ENCODE assay signal across 18 cellular contexts in the genomic region with DNA sequence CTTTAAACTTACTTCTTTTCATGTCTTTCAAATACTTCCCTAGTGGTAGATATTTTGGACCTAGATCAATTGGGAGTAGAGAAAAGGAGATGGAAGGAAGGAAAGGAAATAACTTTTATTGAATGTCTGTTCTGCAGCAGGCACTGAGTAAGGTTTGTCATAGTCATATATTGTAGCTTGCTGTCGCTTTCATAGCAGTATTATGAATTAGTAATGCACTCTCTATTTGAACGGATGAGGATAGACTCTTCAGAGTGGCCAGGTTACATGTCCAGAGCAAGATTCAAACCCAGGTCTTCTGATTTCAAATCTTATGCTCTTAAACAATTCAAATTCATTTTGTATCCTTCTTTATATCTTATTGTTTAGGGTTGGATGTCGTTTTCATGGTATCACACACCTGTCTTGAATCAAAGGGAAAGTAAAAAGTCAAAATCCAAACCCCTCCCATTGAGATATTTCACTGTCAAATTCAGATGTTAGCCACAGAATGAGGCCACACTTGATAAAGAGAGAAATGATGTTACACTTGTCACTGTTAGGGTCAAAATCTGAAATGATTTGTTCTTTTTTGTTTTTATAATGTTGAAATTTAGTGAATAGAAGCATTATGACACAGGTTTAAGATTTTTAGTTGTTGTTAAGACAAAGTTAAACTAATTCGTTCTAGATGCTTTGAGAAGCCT. TPM values are rescaled to one million over a fixed set of nuclear protein-coding genes. Genes with fewer than 3 reads are reported as not detected.
A peak's percentile ranks its signal among the peaks of the same experiment; 100 is the strongest.
DNase-seq lines count a peak whose midpoint lies in the region; TF ChIP-seq lines count a peak whose summit lies in the region.
"Had no signal": no experiment of that assay in that cellular context is flagged by ENCODE, and none has a peak within 500 bp of the region (broad histone marks: within the 10 kb centered on the region; RNA-seq: fewer than 3 reads in every experiment).

No MANE protein-coding gene starts in this region.

- H2AFZ ChIP-seq in fibroblast of lung (ENCODE audit: low read length) (no peak overlapping the region), smooth muscle cell (ENCODE audit: low read depth) (no peak overlapping the region), hepatocyte (no peak overlapping the region)
- H2AFZ ChIP-seq: GM23338, neural progenitor cell had no signal

- H3K9me2 ChIP-seq in DOHH2 (replicated peaks; ENCODE audit: control insufficient read depth, low read length), result no peaks in the 10 kb centered on the region
- no peaks in the 10 kb centered on the region for H3K9me2 ChIP-seq in hepatocyte (replicated peaks; ENCODE audit: insufficient read depth)

- H3K27me3 ChIP-seq in DOHH2 (ENCODE audit: control insufficient read depth, low read length), result no peaks in the 10 kb centered on the region
- H3K27me3 ChIP-seq in fibroblast of lung (ENCODE audit: control insufficient read depth, insufficient read depth, low read length), result no peaks in the 10 kb centered on the region
- no peaks in the 10 kb centered on the region for H3K27me3 ChIP-seq in smooth muscle cell (ENCODE audit: low read depth)
- no peaks in the 10 kb centered on the region for H3K27me3 ChIP-seq in hepatocyte
- H3K27me3 ChIP-seq in testis, result no peaks in the 10 kb centered on the region
- H3K27me3 ChIP-seq: neural progenitor cell, uterus had no signal

- H3F3A ChIP-seq in DOHH2 (ENCODE audit: control insufficient read depth, insufficient read depth) (no peaks in the 10 kb centered on the region), smooth muscle cell (ENCODE audit: low read depth) (no peaks in the 10 kb centered on the region)

- intact Hi-C loops in testis (cut with DNase I; ENCODE audit: low total_unique reads), result no loop called here

- no peak overlapping the region for H3K27ac ChIP-seq in DOHH2 (ENCODE audit: low read depth, low read length)
- H3K27ac ChIP-seq in fibroblast of lung (ENCODE audit: insufficient read depth, low read length), result no peak overlapping the region
- H3K27ac ChIP-seq in smooth muscle cell (ENCODE audit: low read depth), result no peak overlapping the region
- H3K27ac ChIP-seq in hepatocyte, result no peak overlapping the region
- peak overlapping the region in 1 of 2 donors; percentile 50 for H3K27ac ChIP-seq in testis
- H3K27ac ChIP-seq: neural progenitor cell, WERI-Rb-1 had no signal

- peaks cover 4% of the 10 kb centered on the region; the same call in 1 of the 2 replicates for H4K20me1 ChIP-seq in DOHH2 (ENCODE audit: control insufficient read depth, insufficient read depth, low read depth, low read length)
- no peaks in the 10 kb centered on the region for H4K20me1 ChIP-seq in fibroblast of lung (ENCODE audit: control insufficient read depth, extremely low read depth, insufficient read depth, low read length)
- peaks cover 5% of the 10 kb centered on the region for H4K20me1 ChIP-seq in smooth muscle cell (ENCODE audit: low read depth)
- H4K20me1 ChIP-seq in hepatocyte (ENCODE audit: insufficient read depth, poor library complexity, severe bottlenecking), result no peaks in the 10 kb centered on the region

- H3K9ac ChIP-seq in fibroblast of lung (ENCODE audit: insufficient read depth, low read length) (no peak overlapping the region), smooth muscle cell (ENCODE audit: low read depth) (no peak overlapping the region)
- H3K9ac ChIP-seq: neural progenitor cell had no signal

- peaks cover 17% of the 10 kb centered on the region for H3K36me3 ChIP-seq in DOHH2 (ENCODE audit: control insufficient read depth, low read length)
- no peaks in the 10 kb centered on the region for H3K36me3 ChIP-seq in fibroblast of lung (ENCODE audit: control insufficient read depth, insufficient read depth, low read length)
- no peaks in the 10 kb centered on the region for H3K36me3 ChIP-seq in smooth muscle cell (ENCODE audit: low read depth)
- no peaks in the 10 kb centered on the region for H3K36me3 ChIP-seq in hepatocyte (replicated peaks; ENCODE audit: insufficient read depth, low read depth)
- no peaks in the 10 kb centered on the region for H3K36me3 ChIP-seq in testis (ENCODE audit: low read depth, missing control alignments)
- H3K36me3 ChIP-seq: neural progenitor cell, uterus, WERI-Rb-1 had no signal

- H3K79me2 ChIP-seq in DOHH2 (ENCODE audit: control insufficient read depth, low read length) (peaks cover 89% of the 10 kb centered on the region), fibroblast of lung (ENCODE audit: control insufficient read depth, insufficient read depth, low read length) (no peaks in the 10 kb centered on the region), smooth muscle cell (ENCODE audit: low read depth) (no peaks in the 10 kb centered on the region), hepatocyte (peaks cover 91% of the 10 kb centered on the region)

- 0 out of 2 replicates have a peak overlapping the region, but pooled peaks have one; percentile 5 for H3K4me2 ChIP-seq in DOHH2 (ENCODE audit: low read length)
- peak overlapping the region; percentile 32 for H3K4me2 ChIP-seq in fibroblast of lung (ENCODE audit: extremely low read depth, insufficient read depth, low read length)
- H3K4me2 ChIP-seq in smooth muscle cell, result peak overlapping the region; percentile 47
- H3K4me2 ChIP-seq in hepatocyte, result no peak overlapping the region
- H3K4me2 ChIP-seq: GM23338, neural progenitor cell had no signal

- H3K4me3 ChIP-seq in DOHH2 (ENCODE audit: low read length) (no peak overlapping the region), fibroblast of lung (replicated peaks in 1 of 4; ENCODE audit: control extremely low read depth in 1 of 4, insufficient read depth in 1 of 4, low read depth in 3 of 4, low read length in 4 of 4) (no peak overlapping the region), smooth muscle cell (no peak overlapping the region), hepatocyte (no peak overlapping the region), testis (no peak overlapping the region)
- H3K4me3 ChIP-seq: GM23338, neural progenitor cell, uterus had no signal

- no peaks in the 10 kb centered on the region for H3K9me3 ChIP-seq in DOHH2 (ENCODE audit: control insufficient read depth, insufficient read depth, low read length)
- H3K9me3 ChIP-seq in fibroblast of lung (ENCODE audit: control insufficient read depth, insufficient read depth, low read depth, low read length), result no peaks in the 10 kb centered on the region
- no peaks in the 10 kb centered on the region for H3K9me3 ChIP-seq in smooth muscle cell (replicated peaks; ENCODE audit: low read depth)
- H3K9me3 ChIP-seq in hepatocyte (ENCODE audit: low read depth), result no peaks in the 10 kb centered on the region
- no peaks in the 10 kb centered on the region for H3K9me3 ChIP-seq in testis
- H3K9me3 ChIP-seq: uterus had no signal

- no peak for TF ChIP-seq CTCF in DOHH2 (IDR thresholded peaks at IDR 0.05; ENCODE audit: low read depth, low read length, poor library complexity, severe bottlenecking)
- no peak for TF ChIP-seq CTCF in fibroblast of lung (conservative IDR thresholded peaks at IDR 0.05 in 1 of 2, IDR thresholded peaks at IDR 0.05 in 1 of 2; ENCODE audit: low read depth in 1 of 2, low read length in 2 of 2)
- no peak for TF ChIP-seq CTCF in smooth muscle cell (IDR thresholded peaks at IDR 0.05; ENCODE audit: borderline replicate concordance, insufficient read depth, poor library complexity, severe bottlenecking)
- no peak for TF ChIP-seq CTCF in hepatocyte (IDR thresholded peaks at IDR 0.05; ENCODE audit: poor library complexity)
- no peak for TF ChIP-seq CTCF in testis (IDR thresholded peaks at IDR 0.05)

- TF ChIP-seq POLR2A in testis (IDR thresholded peaks at IDR 0.05), result no peak

- WGBS in smooth muscle cell (ENCODE audit: low lambda C conversion rate), result 92% methylated on average over 4 of the region's 4 CpGs
- WGBS in hepatocyte (ENCODE audit: low lambda C conversion rate, missing lambda C conversion rate), result 91% methylated on average over 4 of the region's 4 CpGs
- 52 to 66% methylated on average over 4 of the region's 4 CpGs for WGBS in testis, 2 donors

- H3K4me1 ChIP-seq in DOHH2 (ENCODE audit: control insufficient read depth, low read length) (peaks cover 27% of the 10 kb centered on the region), fibroblast of lung (ENCODE audit: control insufficient read depth, extremely low read depth, insufficient read depth, low read length) (peaks cover 4% of the 10 kb centered on the region), smooth muscle cell (ENCODE audit: low read depth) (peaks cover 13% of the 10 kb centered on the region), hepatocyte (ENCODE audit: insufficient read depth) (no peaks in the 10 kb centered on the region), testis (peaks cover 43% of the 10 kb centered on the region)

- DNase-seq in OCI-M1 (lab: John Stamatoyannopoulos, UW), result peak; percentile 17
- DNase-seq in fibroblast of lung (ENCODE audit: low read depth in 2 of 2), result no peak
- no peak for DNase-seq in smooth muscle cell (lab: John Stamatoyannopoulos, UW; ENCODE audit: unreplicated experiment)
- no peak for DNase-seq in hepatocyte (ENCODE audit: low spot score)
- DNase-seq in testis, result no peak
- no peak for DNase-seq in NCI-H1092 treated with DMSO at 0.1 percent for 48 hours (lab: John Stamatoyannopoulos, UW)
- DNase-seq: activated CD4-positive, alpha-beta T cell treated with anti-CD3 and anti-CD28 coated beads, Interleukin-2, amount 50 U/mL, for 4 hours; activated CD8-positive, alpha-beta memory T cell treated with anti-CD3 and anti-CD28 coated beads, Interleukin-2, amount 50 U/mL, for 4 hours; activated effector memory CD4-positive, alpha-beta T cell treated with Interleukin-2 at 50 U/mL for 16 hours; immature natural killer cell; NCI-H524; NK-92 treated with Interleukin-12 subunit alpha and Interleukin-12 subunit beta, amount 100 ng/mL, for 24 hours; small intestine; uterus; WERI-Rb-1 had no signal

RNA-seq across cellular contexts. Expression of a gene that starts 12.9 kb away (rescaled TPM):
- total RNA-seq in fibroblast of lung (5.4 TPM in 2 replicates), smooth muscle cell (5.4 and 6.2 TPM in 2 replicates), hepatocyte (15.1 and 18.1 TPM in 2 replicates), testis (10 to 100 TPM; 53.5 to 78.9 TPM)
- polyA plus RNA-seq in fibroblast of lung (10.9 and 11.0 TPM in 2 replicates), smooth muscle cell (5.0 and 7.6 TPM in 2 replicates), hepatocyte (12.6 and 18.2 TPM in 2 replicates), testis (ENCODE audit: insufficient read depth, low read depth, low replicate concordance) (11.6 TPM)
- 3.9 and 5.6 TPM in 2 replicates for polyA plus RNA-seq in fibroblast of lung (2012)
- 22.5 and 43.5 TPM in 2 replicates for polyA minus RNA-seq in fibroblast of lung (ENCODE audit: low replicate concordance)
